ENCODE assay signal across 16 cellular contexts in genomic region chr3:137988982-137989381, GRCh38. TPM values are rescaled to one million over a fixed set of nuclear protein-coding genes. Genes with fewer than 3 reads are reported as not detected.
DNase-seq lines count a peak whose midpoint lies in the region; ATAC-seq lines count a peak whose summit lies in the region.
"Had no signal": no experiment of that assay in that cellular context is flagged by ENCODE, and none has a peak within 500 bp of the region (broad histone marks: within the 10 kb centered on the region; RNA-seq: fewer than 3 reads in every experiment).

No MANE protein-coding gene starts in this region.

- no peaks in the 10 kb centered on the region for H3K36me3 Mint-ChIP-seq in stimulated activated naive B cell treated with anti-CD40 and anti-IgM and Interleukin-4, amounts not matched to agents 10 μg/mL and 1 μg/mL and 100 μg/mL, for 72 hours

- intact Hi-C loops in posterior vena cava (cut with DNase I): no loop called here

- peaks cover 0 to 2% of the 10 kb centered on the region in 2 donors for H3K4me1 Mint-ChIP-seq in stimulated activated naive B cell treated with anti-CD40 and anti-IgM and Interleukin-4, amounts not matched to agents 10 μg/mL and 1 μg/mL and 100 μg/mL, for 72 hours

- DNase-seq in activated CD4-positive, CD25-positive, alpha-beta regulatory T cell treated with anti-CD3 and anti-CD28 coated beads, Interleukin-2, amount 50 U/mL, for 72 hours: no peak
- DNase-seq in stimulated activated naive B cell treated with anti-CD40 and anti-IgM and Interleukin-4, amounts not matched to agents 10 μg/mL and 1 μg/mL and 100 μg/mL, for 72 hours: peak; percentile 36
- DNase-seq in posterior vena cava (ENCODE audit: low spot score): no peak
- no peak for DNase-seq in hepatic stellate cell (ENCODE audit: low spot score)
- no peak for DNase-seq in activated naive CD4-positive, alpha-beta T cell treated with anti-CD3 and anti-CD28 coated beads, Interleukin-2, amount 50 U/mL, for 16 hours
- DNase-seq: 8988T; adrenal gland; DND-41; endodermal cell; NCI-H1417 treated with DMSO at 0.1 percent for 48 hours; stimulated activated CD4-positive, alpha-beta T cell treated with anti-CD3 and anti-CD28 coated beads, Interleukin-4, amount 100 ng/mL, for 1 hour; transverse colon; WERI-Rb-1 had no signal

- no peak overlapping the region for H3K4me3 Mint-ChIP-seq in stimulated activated naive B cell treated with anti-CD40 and anti-IgM and Interleukin-4, amounts not matched to agents 10 μg/mL and 1 μg/mL and 100 μg/mL, for 72 hours
- H3K4me3 Mint-ChIP-seq: endodermal cell had no signal

- peak; percentile 56 to 61 for ATAC-seq in activated CD4-positive, CD25-positive, alpha-beta regulatory T cell treated with anti-CD3 and anti-CD28 coated beads, Interleukin-2, amount 50 U/mL, for 24 hours
- ATAC-seq in GM21723 (IDR thresholded peaks at IDR 0.05; ENCODE audit: unreplicated experiment): peak; percentile 64
- peak; percentile 59 for ATAC-seq in HG03175 (IDR thresholded peaks at IDR 0.05; ENCODE audit: unreplicated experiment)
- ATAC-seq in stimulated activated naive B cell treated with anti-CD40 and anti-IgM and Interleukin-4, amounts not matched to agents 10 μg/mL and 1 μg/mL and 100 μg/mL, for 72 hours (replicated peaks): peak; percentile 77 to 90

- H3K27me3 Mint-ChIP-seq in stimulated activated naive B cell treated with anti-CD40 and anti-IgM and Interleukin-4, amounts not matched to agents 10 μg/mL and 1 μg/mL and 100 μg/mL, for 72 hours: no peaks in the 10 kb centered on the region

- peaks cover 3 to 5% of the 10 kb centered on the region in 2 donors for H3K9me3 Mint-ChIP-seq in stimulated activated naive B cell treated with anti-CD40 and anti-IgM and Interleukin-4, amounts not matched to agents 10 μg/mL and 1 μg/mL and 100 μg/mL, for 72 hours

- H3K27ac Mint-ChIP-seq in stimulated activated naive B cell treated with anti-CD40 and anti-IgM and Interleukin-4, amounts not matched to agents 10 μg/mL and 1 μg/mL and 100 μg/mL, for 72 hours: no peak overlapping the region
- H3K27ac Mint-ChIP-seq: endodermal cell had no signal

RNA-seq across cellular contexts. Expression of gene CLDN18, which starts 21.0 kb away (rescaled TPM):
- not detected for total RNA-seq in posterior vena cava
- total RNA-seq: transverse colon had no signal
